ENCODE assay signal across 33 cellular contexts in genomic region chr2:189258604-189259003, GRCh38.
"Had no signal": no experiment of that assay in that cellular context is flagged by ENCODE, and none has a peak within 500 bp of the region (broad histone marks: within the 10 kb centered on the region; RNA-seq: fewer than 3 reads in every experiment).

No MANE protein-coding gene starts in this region.

- H3K4me3 ChIP-seq: MG63, PC-9 had no signal

- H3K9me3 Mint-ChIP-seq: activated T-helper 2 cell treated with anti-CD3 and anti-CD28 coated beads, Interferon-gamma antibody, Interleukin-2, Interleukin-4, amounts not matched to agents 10 μg/mL and 5 μg/mL and 100 μg/mL, durations not matched to agents 14 hours and 24 hours and 36 hours had no signal

- H3K4me2 ChIP-seq: PC-9 had no signal

- ATAC-seq: activated CD8-positive, alpha-beta memory T cell treated with anti-CD3 and anti-CD28 coated beads, Interleukin-2, amount 10 ng/mL, durations not matched to agents 7 days and 5 days had no signal

- H3K27me3 ChIP-seq: brain microvascular endothelial cell, MG63 had no signal

- H3K36me3 ChIP-seq: brain microvascular endothelial cell, MG63, WERI-Rb-1 had no signal

- H3K27me3 Mint-ChIP-seq: activated CD8-positive, alpha-beta memory T cell treated with anti-CD3 and anti-CD28 coated beads, Interleukin-2, amount 10 ng/mL, durations not matched to agents 7 days and 5 days had no signal

- H3K4me1 Mint-ChIP-seq: activated CD8-positive, alpha-beta memory T cell treated with anti-CD3 and anti-CD28 coated beads, Interleukin-2, amount 10 ng/mL, durations not matched to agents 7 days and 5 days had no signal

- DNase-seq: activated CD4-positive, alpha-beta T cell treated with anti-CD3 and anti-CD28 coated beads for 1 hour; activated CD4-positive, alpha-beta T cell treated with anti-CD3 and anti-CD28 coated beads for 48 hours; activated CD4-positive, CD25-positive, alpha-beta regulatory T cell; activated CD8-positive, alpha-beta memory T cell treated with anti-CD3 and anti-CD28 coated beads for 24 hours; activated CD8-positive, alpha-beta memory T cell treated with anti-CD3 and anti-CD28 coated beads, Interleukin-2, amount 10 ng/mL, durations not matched to agents 7 days and 5 days; activated CD8-positive, alpha-beta memory T cell treated with anti-CD3 and anti-CD28 coated beads, Interleukin-2, amount 50 U/mL, for 48 hours; activated gamma-delta T cell; activated naive CD4-positive, alpha-beta T cell treated with anti-CD3 and anti-CD28 coated beads, Interleukin-2, amount 50 U/mL, for 16 hours; amniotic stem cell; aorta; brain microvascular endothelial cell; central memory CD4-positive, alpha-beta T cell; Kasumi-1; KG1; MG63; NCI-H1092; NCI-H1436 treated with DMSO at 0.1 percent for 48 hours; NCI-H1694 treated with DMSO at 0.1 percent for 48 hours; NCI-H2029 treated with DMSO at 0.1 percent for 48 hours; NCI-H2107; NCI-H2171; NCI-H510A; NCI-H526; NCI-H748 treated with DMSO at 0.1 percent for 48 hours; NK-92 treated with Interleukin-12 subunit alpha and Interleukin-12 subunit beta, amount 100 ng/mL, for 24 hours; PC-9; Right ventricle myocardium superior; SW 1271; T-helper 1 cell; T-helper 2 cell; T-helper 9 cell; WERI-Rb-1 had no signal

- H3K27ac ChIP-seq: brain microvascular endothelial cell, PC-9, WERI-Rb-1 had no signal

- H3K36me3 Mint-ChIP-seq: activated CD8-positive, alpha-beta memory T cell treated with anti-CD3 and anti-CD28 coated beads, Interleukin-2, amount 10 ng/mL, durations not matched to agents 7 days and 5 days had no signal

- H3K9me3 ChIP-seq: MG63 had no signal

- H3K27ac Mint-ChIP-seq: activated CD8-positive, alpha-beta memory T cell treated with anti-CD3 and anti-CD28 coated beads, Interleukin-2, amount 10 ng/mL, durations not matched to agents 7 days and 5 days; activated T-helper 2 cell treated with anti-CD3 and anti-CD28 coated beads, Interferon-gamma antibody, Interleukin-2, Interleukin-4, amounts not matched to agents 10 μg/mL and 5 μg/mL and 100 μg/mL, durations not matched to agents 14 hours and 24 hours and 36 hours had no signal

- H3K4me3 Mint-ChIP-seq: activated CD8-positive, alpha-beta memory T cell treated with anti-CD3 and anti-CD28 coated beads, Interleukin-2, amount 10 ng/mL, durations not matched to agents 7 days and 5 days had no signal

- H2AFZ ChIP-seq: PC-9 had no signal
